In the genomic region with DNA sequence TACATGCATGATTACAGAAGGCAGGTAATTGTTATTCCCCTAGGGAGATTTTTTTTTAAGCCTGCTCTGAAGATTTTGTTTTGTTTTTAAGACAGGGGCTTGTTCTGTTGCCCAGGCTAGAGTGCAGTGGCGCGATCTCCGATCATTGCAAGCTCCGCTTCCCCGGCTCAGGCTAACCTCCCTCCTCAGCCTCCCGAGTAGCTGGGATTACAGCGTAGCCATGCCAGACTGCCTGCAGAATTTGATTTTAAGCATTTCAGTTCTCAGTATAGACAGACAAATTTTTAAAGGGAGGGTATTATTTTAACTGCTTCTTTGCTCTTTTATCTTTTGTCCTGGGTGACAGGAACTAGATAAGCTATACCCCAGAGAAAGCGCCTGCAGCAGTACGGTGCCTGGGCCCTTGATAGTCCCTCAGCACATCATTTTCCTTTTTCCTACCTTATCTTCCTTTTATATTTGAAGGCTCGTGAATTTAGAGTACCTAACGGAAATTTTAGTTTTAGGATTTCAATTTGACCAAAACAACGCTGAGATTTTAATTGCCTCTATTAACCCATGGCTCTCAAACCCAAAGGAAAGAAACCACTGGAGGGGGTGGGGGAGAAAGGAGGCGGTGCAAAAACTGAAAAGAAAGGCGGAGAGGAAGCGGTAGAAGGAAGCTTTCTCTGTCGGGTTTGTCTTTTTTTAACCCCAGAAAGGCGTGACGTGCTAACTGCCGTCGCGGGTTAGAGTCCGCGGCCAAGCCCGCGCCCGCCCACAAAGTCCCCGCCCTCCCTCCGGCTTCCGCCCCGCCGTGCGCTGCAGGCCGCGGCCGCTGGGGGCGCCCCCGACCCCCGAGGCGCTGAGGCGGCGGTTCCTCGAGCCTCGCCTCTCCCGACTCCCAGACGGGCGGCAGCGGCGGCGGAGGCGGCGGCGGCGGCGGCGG, we compare ENCODE assay signal across 1 cellular context.
A peak's percentile ranks its signal among the peaks of the same experiment; 100 is the strongest.
TF ChIP-seq lines count a peak whose summit lies in the region.

A gene (plus strand): TSS at position 886 of the 928 bp plus-strand sequence. CDS start 329 bp downstream, outside the sequence.

TF ChIP-seq in HepG2, 621 proteins besides CTCF, POLR2A, EP300 and RAD21 (continued from another document):
- TF ChIP-seq, protein P1, sequence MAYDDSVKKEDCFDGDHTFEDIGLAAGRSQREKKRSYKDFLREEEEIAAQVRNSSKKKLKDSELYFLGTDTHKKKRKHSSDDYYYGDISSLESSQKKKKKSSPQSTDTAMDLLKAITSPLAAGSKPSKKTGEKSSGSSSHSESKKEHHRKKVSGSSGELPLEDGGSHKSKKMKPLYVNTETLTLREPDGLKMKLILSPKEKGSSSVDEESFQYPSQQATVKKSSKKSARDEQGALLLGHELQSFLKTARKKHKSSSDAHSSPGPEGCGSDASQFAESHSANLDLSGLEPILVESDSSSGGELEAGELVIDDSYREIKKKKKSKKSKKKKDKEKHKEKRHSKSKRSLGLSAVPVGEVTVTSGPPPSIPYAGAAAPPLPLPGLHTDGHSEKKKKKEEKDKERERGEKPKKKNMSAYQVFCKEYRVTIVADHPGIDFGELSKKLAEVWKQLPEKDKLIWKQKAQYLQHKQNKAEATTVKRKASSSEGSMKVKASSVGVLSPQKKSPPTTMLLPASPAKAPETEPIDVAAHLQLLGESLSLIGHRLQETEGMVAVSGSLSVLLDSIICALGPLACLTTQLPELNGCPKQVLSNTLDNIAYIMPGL (CRISPR knock-in tag; IDR thresholded peaks at IDR 0.05; ENCODE audit: borderline replicate concordance in 1 of 2, low read depth in 1 of 2), result peak; percentile 69 to 71; a peak in 2 of 4 replicates
- TF ChIP-seq, protein P2, sequence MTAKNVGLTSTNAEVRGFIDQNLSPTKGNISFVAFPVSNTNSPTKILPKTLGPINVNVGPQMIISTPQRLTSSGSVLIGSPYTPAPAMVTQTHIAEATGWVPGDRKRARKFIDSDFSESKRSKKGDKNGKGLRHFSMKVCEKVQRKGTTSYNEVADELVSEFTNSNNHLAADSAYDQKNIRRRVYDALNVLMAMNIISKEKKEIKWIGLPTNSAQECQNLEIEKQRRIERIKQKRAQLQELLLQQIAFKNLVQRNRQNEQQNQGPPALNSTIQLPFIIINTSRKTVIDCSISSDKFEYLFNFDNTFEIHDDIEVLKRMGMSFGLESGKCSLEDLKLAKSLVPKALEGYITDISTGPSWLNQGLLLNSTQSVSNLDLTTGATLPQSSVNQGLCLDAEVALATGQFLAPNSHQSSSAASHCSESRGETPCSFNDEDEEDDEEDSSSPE (CRISPR knock-in tag; IDR thresholded peaks at IDR 0.05), result peak; percentile 77
- TF ChIP-seq GABPB1 (CRISPR knock-in tag; IDR thresholded peaks at IDR 0.05) (peak; percentile 70; the same call in 1 of the 2 replicates), YEATS4 (CRISPR knock-in tag; IDR thresholded peaks at IDR 0.05; ENCODE audit: borderline replicate concordance) (peak; percentile 54; the same call in 1 of the 2 replicates), ZNF777 (CRISPR knock-in tag; IDR thresholded peaks at IDR 0.05) (peak; percentile 82), GZF1 (CRISPR knock-in tag; IDR thresholded peaks at IDR 0.05) (no peak)
- TF ChIP-seq, protein P3, sequence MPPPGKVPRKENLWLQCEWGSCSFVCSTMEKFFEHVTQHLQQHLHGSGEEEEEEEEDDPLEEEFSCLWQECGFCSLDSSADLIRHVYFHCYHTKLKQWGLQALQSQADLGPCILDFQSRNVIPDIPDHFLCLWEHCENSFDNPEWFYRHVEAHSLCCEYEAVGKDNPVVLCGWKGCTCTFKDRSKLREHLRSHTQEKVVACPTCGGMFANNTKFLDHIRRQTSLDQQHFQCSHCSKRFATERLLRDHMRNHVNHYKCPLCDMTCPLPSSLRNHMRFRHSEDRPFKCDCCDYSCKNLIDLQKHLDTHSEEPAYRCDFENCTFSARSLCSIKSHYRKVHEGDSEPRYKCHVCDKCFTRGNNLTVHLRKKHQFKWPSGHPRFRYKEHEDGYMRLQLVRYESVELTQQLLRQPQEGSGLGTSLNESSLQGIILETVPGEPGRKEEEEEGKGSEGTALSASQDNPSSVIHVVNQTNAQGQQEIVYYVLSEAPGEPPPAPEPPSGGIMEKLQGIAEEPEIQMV (CRISPR knock-in tag; IDR thresholded peaks at IDR 0.05; ENCODE audit: low read depth), result 0 out of 2 replicates have a peak, but pooled peaks have one; percentile 51
